ENCODE assay signal across 21 cellular contexts in genomic region chr4:161629694-161630441, GRCh38.
A peak's percentile ranks its signal among the peaks of the same experiment; 100 is the strongest.
DNase-seq lines count a peak whose midpoint lies in the region; TF ChIP-seq lines count a peak whose summit lies in the region.
"Had no signal": no experiment of that assay in that cellular context is flagged by ENCODE, and none has a peak within 500 bp of the region (broad histone marks: within the 10 kb centered on the region; RNA-seq: fewer than 3 reads in every experiment).

No MANE protein-coding gene starts in this region.

- peak overlapping the region; percentile 19 for H3K4me2 ChIP-seq in skeletal muscle satellite cell (ENCODE audit: low read length)

- H3K4me3 ChIP-seq in adipocyte (ENCODE audit: low read length) = no peak overlapping the region
- no peak overlapping the region for H3K4me3 ChIP-seq in skeletal muscle satellite cell (ENCODE audit: low read length)
- H3K4me3 ChIP-seq: SJSA1 had no signal

- H3K4me1 Mint-ChIP-seq in CD14-positive monocyte = no peaks in the 10 kb centered on the region
- H3K4me1 Mint-ChIP-seq: activated CD4-positive, alpha-beta T cell treated with anti-CD3 and anti-CD28 coated beads for 36 hours had no signal

- intact Hi-C loops in CD14-positive monocyte (cut with micrococcal nuclease) = no loop called here

- H3K9ac ChIP-seq in adipocyte (ENCODE audit: low read length) (no peak overlapping the region), skeletal muscle satellite cell (ENCODE audit: low read depth, low read length) (no peak overlapping the region)

- H3K9me3 ChIP-seq in adipocyte (ENCODE audit: control insufficient read depth, low read length) (no peaks in the 10 kb centered on the region), skeletal muscle satellite cell (replicated peaks; ENCODE audit: low read length) (no peaks in the 10 kb centered on the region)
- H3K9me3 ChIP-seq: SJSA1 had no signal

- H3K4me1 ChIP-seq in adipocyte (ENCODE audit: control insufficient read depth, insufficient read depth, low read length) (no peaks in the 10 kb centered on the region), skeletal muscle satellite cell (ENCODE audit: control insufficient read depth, insufficient read depth, low read length) (peaks cover 4% of the 10 kb centered on the region)
- H3K4me1 ChIP-seq: SJSA1 had no signal

- TF ChIP-seq CTCF in CD14-positive monocyte (IDR thresholded peaks at IDR 0.05) = no peak

- no peaks in the 10 kb centered on the region for H3K36me3 Mint-ChIP-seq in CD14-positive monocyte
- H3K36me3 Mint-ChIP-seq: brain, type B pancreatic cell had no signal

- H3K9me3 Mint-ChIP-seq in CD14-positive monocyte = peaks cover 0 to 2% (median 1%) of the 10 kb centered on the region in 7 donors
- H3K9me3 Mint-ChIP-seq: brain; dendritic cell treated with granulocyte-macrophage colony-stimulating factor and Interleukin-4, amounts not matched to agents 40 ng/mL and 50 ng/mL, for 4 days; type B pancreatic cell had no signal

- H3K4me3 Mint-ChIP-seq in CD14-positive monocyte = no peak overlapping the region
- H3K4me3 Mint-ChIP-seq: activated CD4-positive, alpha-beta T cell treated with anti-CD3 and anti-CD28 coated beads for 36 hours; brain; dendritic cell treated with granulocyte-macrophage colony-stimulating factor and Interleukin-4, amounts not matched to agents 40 ng/mL and 50 ng/mL, for 4 days; T-helper 2 cell treated with Interferon-gamma antibody and Interleukin-4, amounts not matched to agents 5 μg/mL and 100 μg/mL, for 36 hours; type B pancreatic cell had no signal

- H3K27me3 Mint-ChIP-seq in CD14-positive monocyte (ENCODE audit: low read depth in 3 of 3) = no peaks in the 10 kb centered on the region
- H3K27me3 Mint-ChIP-seq: activated CD4-positive, alpha-beta T cell treated with anti-CD3 and anti-CD28 coated beads for 36 hours; brain; dendritic cell treated with granulocyte-macrophage colony-stimulating factor and Interleukin-4, amounts not matched to agents 40 ng/mL and 50 ng/mL, for 4 days had no signal

- DNase-seq in NCI-H82 (lab: John Stamatoyannopoulos, UW) = peak; percentile 7
- DNase-seq in NCI-H82 treated with DMSO at 0.1 percent for 48 hours (lab: John Stamatoyannopoulos, UW; ENCODE audit: unreplicated experiment) = no peak
- peak; percentile 34 for DNase-seq in adipocyte (ENCODE audit: low read depth)
- peak; percentile 66 for DNase-seq in islet precursor cell
- DNase-seq in epidermal melanocyte (ENCODE audit: insufficient read length, low spot score) = no peak
- no peak for DNase-seq in CD14-positive monocyte (ENCODE audit: low spot score)
- DNase-seq in T-helper 2 cell = no peak
- DNase-seq: 8988T; activated CD4-positive, alpha-beta T cell treated with anti-CD3 and anti-CD28 coated beads for 36 hours; activated naive CD4-positive, alpha-beta T cell treated with Interleukin-2 at 50 U/mL for 16 hours; hippocampal formation; left colon; NCI-H345; stimulated activated CD4-positive, alpha-beta T cell treated with anti-CD3 and anti-CD28 coated beads, Interleukin-12 subunit alpha, Interleukin-12 subunit beta, amount 100 ng/mL, for 4 hours; stimulated activated naive CD4-positive, alpha-beta T cell had no signal

- H3K36me3 ChIP-seq in adipocyte (ENCODE audit: control insufficient read depth, insufficient read depth, low read length, severe bottlenecking) (no peaks in the 10 kb centered on the region), skeletal muscle satellite cell (ENCODE audit: insufficient read depth, low read length) (no peaks in the 10 kb centered on the region)
- H3K36me3 ChIP-seq: SJSA1 had no signal

- H3K27me3 ChIP-seq in adipocyte (replicated peaks; ENCODE audit: control insufficient read depth, insufficient read depth, low read length) = no peaks in the 10 kb centered on the region
- no peaks in the 10 kb centered on the region for H3K27me3 ChIP-seq in skeletal muscle satellite cell (ENCODE audit: control insufficient read depth, insufficient read depth, low read length)
- H3K27me3 ChIP-seq: SJSA1 had no signal

- H3K27ac Mint-ChIP-seq in CD14-positive monocyte = no peak overlapping the region
- H3K27ac Mint-ChIP-seq: activated CD4-positive, alpha-beta T cell treated with anti-CD3 and anti-CD28 coated beads for 36 hours; brain; dendritic cell treated with granulocyte-macrophage colony-stimulating factor and Interleukin-4, amounts not matched to agents 40 ng/mL and 50 ng/mL, for 4 days; T-helper 2 cell treated with Interferon-gamma antibody and Interleukin-4, amounts not matched to agents 5 μg/mL and 100 μg/mL, for 36 hours; type B pancreatic cell had no signal

Comparison
In these comparisons a context has a peak if more than half of its experiments do, and no peak if none do; other contexts are left out.
1. DNase-seq: peak in NCI-H82 (single experiment), adipocyte (single experiment) and islet precursor cell (single experiment); none in NCI-H82 treated with DMSO at 0.1 percent for 48 hours (single experiment), epidermal melanocyte (single experiment), CD14-positive monocyte (single experiment) and T-helper 2 cell (0 of 5).